In the genomic region with DNA sequence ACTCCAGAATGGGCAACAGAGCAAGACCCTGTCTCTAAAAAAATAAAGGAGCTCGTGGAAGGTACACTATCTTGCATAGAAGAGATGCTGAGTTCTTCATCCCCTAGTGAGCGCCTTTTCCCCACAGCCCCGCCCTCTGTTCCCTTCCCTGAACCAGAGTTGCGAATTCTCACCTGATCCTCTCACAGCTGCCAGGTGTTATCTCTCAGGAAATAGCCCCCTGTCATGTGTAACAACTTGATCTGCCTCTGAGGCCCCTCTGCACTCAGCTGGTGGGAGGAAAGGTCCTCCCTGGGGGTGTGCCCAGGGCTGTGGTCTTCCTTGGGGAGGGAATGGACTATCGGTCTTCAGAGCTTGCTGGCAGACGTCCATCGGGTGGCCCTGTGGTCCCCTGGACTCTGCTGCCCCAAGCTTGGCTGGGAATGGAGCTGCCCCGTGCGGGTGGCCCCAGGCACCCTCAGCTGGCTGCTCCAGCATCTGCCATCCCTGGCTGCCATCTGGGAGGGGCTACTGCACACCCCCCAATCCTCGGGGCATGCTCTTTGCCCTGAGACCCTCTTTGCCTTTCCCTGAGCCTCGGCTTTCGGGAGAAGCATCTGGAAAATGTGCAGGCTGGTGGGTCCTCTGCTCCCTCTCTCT, we compare ENCODE assay signal across 1 cellular context.
A peak's percentile ranks its signal among the peaks of the same experiment; 100 is the strongest.
TF ChIP-seq lines count a peak whose summit lies in the region.

No MANE protein-coding gene starts in this region.

TF ChIP-seq in HepG2, 621 proteins besides CTCF, POLR2A, EP300 and RAD21 (continued from another document):
- TF ChIP-seq, protein P1, sequence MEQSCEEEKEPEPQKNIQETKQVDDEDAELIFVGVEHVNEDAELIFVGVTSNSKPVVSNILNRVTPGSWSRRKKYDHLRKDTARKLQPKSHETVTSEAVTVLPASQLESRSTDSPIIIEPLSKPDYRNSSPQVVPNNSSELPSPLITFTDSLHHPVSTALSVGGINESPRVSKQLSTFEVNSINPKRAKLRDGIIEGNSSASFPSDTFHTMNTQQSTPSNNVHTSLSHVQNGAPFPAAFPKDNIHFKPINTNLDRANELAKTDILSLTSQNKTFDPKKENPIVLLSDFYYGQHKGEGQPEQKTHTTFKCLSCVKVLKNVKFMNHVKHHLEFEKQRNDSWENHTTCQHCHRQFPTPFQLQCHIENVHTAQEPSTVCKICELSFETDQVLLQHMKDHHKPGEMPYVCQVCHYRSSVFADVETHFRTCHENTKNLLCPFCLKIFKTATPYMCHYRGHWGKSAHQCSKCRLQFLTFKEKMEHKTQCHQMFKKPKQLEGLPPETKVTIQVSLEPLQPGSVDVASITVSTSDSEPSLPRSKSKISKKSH (CRISPR knock-in tag; IDR thresholded peaks at IDR 0.05; ENCODE audit: borderline replicate concordance), result 0 out of 2 replicates have a peak, but pooled peaks have one; percentile 27
- no peak for TF ChIP-seq ZNF724P (CRISPR knock-in tag; IDR thresholded peaks at IDR 0.05; ENCODE audit: borderline replicate concordance)
- TF ChIP-seq, protein P2, sequence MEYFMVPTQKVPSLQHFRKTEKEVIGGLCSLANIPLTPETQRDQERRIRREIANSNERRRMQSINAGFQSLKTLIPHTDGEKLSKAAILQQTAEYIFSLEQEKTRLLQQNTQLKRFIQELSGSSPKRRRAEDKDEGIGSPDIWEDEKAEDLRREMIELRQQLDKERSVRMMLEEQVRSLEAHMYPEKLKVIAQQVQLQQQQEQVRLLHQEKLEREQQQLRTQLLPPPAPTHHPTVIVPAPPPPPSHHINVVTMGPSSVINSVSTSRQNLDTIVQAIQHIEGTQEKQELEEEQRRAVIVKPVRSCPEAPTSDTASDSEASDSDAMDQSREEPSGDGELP (IDR thresholded peaks at IDR 0.05; ENCODE audit: borderline replicate concordance, low read depth), result peak; percentile 17; the same call in 1 of the 2 replicates
- TF ChIP-seq ETV6 (CRISPR knock-in tag; conservative IDR thresholded peaks at IDR 0.05), result no peak
- TF ChIP-seq, protein P3, sequence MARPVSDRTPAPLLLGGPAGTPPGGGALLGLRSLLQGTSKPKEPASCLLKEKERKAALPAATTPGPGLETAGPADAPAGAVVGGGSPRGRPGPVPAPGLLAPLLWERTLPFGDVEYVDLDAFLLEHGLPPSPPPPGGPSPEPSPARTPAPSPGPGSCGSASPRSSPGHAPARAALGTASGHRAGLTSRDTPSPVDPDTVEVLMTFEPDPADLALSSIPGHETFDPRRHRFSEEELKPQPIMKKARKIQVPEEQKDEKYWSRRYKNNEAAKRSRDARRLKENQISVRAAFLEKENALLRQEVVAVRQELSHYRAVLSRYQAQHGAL (CRISPR knock-in tag; IDR thresholded peaks at IDR 0.05; ENCODE audit: not compliant biosample characterization), result no peak
- TF ChIP-seq, protein P4, sequence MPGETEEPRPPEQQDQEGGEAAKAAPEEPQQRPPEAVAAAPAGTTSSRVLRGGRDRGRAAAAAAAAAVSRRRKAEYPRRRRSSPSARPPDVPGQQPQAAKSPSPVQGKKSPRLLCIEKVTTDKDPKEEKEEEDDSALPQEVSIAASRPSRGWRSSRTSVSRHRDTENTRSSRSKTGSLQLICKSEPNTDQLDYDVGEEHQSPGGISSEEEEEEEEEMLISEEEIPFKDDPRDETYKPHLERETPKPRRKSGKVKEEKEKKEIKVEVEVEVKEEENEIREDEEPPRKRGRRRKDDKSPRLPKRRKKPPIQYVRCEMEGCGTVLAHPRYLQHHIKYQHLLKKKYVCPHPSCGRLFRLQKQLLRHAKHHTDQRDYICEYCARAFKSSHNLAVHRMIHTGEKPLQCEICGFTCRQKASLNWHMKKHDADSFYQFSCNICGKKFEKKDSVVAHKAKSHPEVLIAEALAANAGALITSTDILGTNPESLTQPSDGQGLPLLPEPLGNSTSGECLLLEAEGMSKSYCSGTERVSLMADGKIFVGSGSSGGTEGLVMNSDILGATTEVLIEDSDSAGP (CRISPR knock-in tag; IDR thresholded peaks at IDR 0.05; ENCODE audit: borderline replicate concordance), result 0 out of 2 replicates have a peak, but pooled peaks have one; percentile 21
- TF ChIP-seq, protein P5, sequence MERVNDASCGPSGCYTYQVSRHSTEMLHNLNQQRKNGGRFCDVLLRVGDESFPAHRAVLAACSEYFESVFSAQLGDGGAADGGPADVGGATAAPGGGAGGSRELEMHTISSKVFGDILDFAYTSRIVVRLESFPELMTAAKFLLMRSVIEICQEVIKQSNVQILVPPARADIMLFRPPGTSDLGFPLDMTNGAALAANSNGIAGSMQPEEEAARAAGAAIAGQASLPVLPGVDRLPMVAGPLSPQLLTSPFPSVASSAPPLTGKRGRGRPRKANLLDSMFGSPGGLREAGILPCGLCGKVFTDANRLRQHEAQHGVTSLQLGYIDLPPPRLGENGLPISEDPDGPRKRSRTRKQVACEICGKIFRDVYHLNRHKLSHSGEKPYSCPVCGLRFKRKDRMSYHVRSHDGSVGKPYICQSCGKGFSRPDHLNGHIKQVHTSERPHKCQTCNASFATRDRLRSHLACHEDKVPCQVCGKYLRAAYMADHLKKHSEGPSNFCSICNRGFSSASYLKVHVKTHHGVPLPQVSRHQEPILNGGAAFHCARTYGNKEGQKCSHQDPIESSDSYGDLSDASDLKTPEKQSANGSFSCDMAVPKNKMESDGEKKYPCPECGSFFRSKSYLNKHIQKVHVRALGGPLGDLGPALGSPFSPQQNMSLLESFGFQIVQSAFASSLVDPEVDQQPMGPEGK (CRISPR knock-in tag; IDR thresholded peaks at IDR 0.05), result peak; percentile 18; the same call in 1 of the 2 replicates
- no peak for TF ChIP-seq SIX1 (CRISPR knock-in tag; IDR thresholded peaks at IDR 0.05; ENCODE audit: borderline replicate concordance)
- TF ChIP-seq ZNF746 (CRISPR knock-in tag; IDR thresholded peaks at IDR 0.05), result no peak
- TF ChIP-seq, protein P6, sequence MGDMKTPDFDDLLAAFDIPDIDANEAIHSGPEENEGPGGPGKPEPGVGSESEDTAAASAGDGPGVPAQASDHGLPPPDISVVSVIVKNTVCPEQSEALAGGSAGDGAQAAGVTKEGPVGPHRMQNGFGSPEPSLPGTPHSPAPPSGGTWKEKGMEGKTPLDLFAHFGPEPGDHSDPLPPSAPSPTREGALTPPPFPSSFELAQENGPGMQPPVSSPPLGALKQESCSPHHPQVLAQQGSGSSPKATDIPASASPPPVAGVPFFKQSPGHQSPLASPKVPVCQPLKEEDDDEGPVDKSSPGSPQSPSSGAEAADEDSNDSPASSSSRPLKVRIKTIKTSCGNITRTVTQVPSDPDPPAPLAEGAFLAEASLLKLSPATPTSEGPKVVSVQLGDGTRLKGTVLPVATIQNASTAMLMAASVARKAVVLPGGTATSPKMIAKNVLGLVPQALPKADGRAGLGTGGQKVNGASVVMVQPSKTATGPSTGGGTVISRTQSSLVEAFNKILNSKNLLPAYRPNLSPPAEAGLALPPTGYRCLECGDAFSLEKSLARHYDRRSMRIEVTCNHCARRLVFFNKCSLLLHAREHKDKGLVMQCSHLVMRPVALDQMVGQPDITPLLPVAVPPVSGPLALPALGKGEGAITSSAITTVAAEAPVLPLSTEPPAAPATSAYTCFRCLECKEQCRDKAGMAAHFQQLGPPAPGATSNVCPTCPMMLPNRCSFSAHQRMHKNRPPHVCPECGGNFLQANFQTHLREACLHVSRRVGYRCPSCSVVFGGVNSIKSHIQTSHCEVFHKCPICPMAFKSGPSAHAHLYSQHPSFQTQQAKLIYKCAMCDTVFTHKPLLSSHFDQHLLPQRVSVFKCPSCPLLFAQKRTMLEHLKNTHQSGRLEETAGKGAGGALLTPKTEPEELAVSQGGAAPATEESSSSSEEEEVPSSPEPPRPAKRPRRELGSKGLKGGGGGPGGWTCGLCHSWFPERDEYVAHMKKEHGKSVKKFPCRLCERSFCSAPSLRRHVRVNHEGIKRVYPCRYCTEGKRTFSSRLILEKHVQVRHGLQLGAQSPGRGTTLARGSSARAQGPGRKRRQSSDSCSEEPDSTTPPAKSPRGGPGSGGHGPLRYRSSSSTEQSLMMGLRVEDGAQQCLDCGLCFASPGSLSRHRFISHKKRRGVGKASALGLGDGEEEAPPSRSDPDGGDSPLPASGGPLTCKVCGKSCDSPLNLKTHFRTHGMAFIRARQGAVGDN (CRISPR knock-in tag; IDR thresholded peaks at IDR 0.05), result peak; percentile 47
